ENCODE assay signal across 9 cellular contexts in genomic region chr2:28389399-28390240, GRCh38.
DNase-seq lines count a peak whose midpoint lies in the region.
"Had no signal": no experiment of that assay in that cellular context is flagged by ENCODE, and none has a peak within 500 bp of the region (broad histone marks: within the 10 kb centered on the region; RNA-seq: fewer than 3 reads in every experiment).

No MANE protein-coding gene starts in this region.

- DNase-seq in NCI-H82 (lab: John Stamatoyannopoulos, UW) (peak; percentile 21), NCI-H82 treated with DMSO at 0.1 percent for 48 hours (lab: John Stamatoyannopoulos, UW; ENCODE audit: unreplicated experiment) (no peak), islet precursor cell (peak; percentile 88), GM03348 (ENCODE audit: low spot score) (no peak), NCI-H1436 (lab: John Stamatoyannopoulos, UW) (no peak), NCI-H128 (lab: John Stamatoyannopoulos, UW; ENCODE audit: unreplicated experiment) (no peak)

- H3K4me1 Mint-ChIP-seq in activated naive CD8-positive, alpha-beta T cell (ENCODE audit: low read depth), result peaks cover 26% of the 10 kb centered on the region

- peak overlapping the region; percentile 81 for H3K27ac Mint-ChIP-seq in activated naive CD8-positive, alpha-beta T cell

- no peaks in the 10 kb centered on the region for H3K36me3 ChIP-seq in stomach smooth muscle (ENCODE audit: control insufficient read depth in 2 of 2, insufficient read depth in 2 of 2, low read length in 2 of 2)

- no peaks in the 10 kb centered on the region for H3K27me3 ChIP-seq in stomach smooth muscle (ENCODE audit: control insufficient read depth in 1 of 2, insufficient read depth in 2 of 2, low read length in 2 of 2)

- no peaks in the 10 kb centered on the region for H3K9me3 ChIP-seq in stomach smooth muscle (ENCODE audit: control insufficient read depth in 2 of 2, low read length in 2 of 2)

- no peaks in the 10 kb centered on the region for H3K27me3 Mint-ChIP-seq in activated naive CD8-positive, alpha-beta T cell

- H3K27ac ChIP-seq in stomach smooth muscle (ENCODE audit: low read length), result peak overlapping the region; percentile 100
- H3K27ac ChIP-seq: C4-2B had no signal

- peaks cover 18% of the 10 kb centered on the region for H3K4me1 ChIP-seq in stomach smooth muscle (ENCODE audit: control insufficient read depth, insufficient read depth, low read length)

- H3K9me3 Mint-ChIP-seq in activated naive CD8-positive, alpha-beta T cell (ENCODE audit: low read depth), result no peaks in the 10 kb centered on the region

- peak overlapping the region; percentile 74 for H3K4me3 Mint-ChIP-seq in activated naive CD8-positive, alpha-beta T cell

- H3K9ac ChIP-seq in stomach smooth muscle (ENCODE audit: low read length in 2 of 2), result peak overlapping the region; percentile 84 to 98

- no peaks in the 10 kb centered on the region for H3K36me3 Mint-ChIP-seq in activated naive CD8-positive, alpha-beta T cell

- peak overlapping the region; percentile 58 to 95 for H3K4me3 ChIP-seq in stomach smooth muscle (ENCODE audit: low read length in 2 of 2)

Comparison
In these comparisons a context has a peak if more than half of its experiments do, and no peak if none do; other contexts are left out.
1. DNase-seq: peak in NCI-H82 (single experiment) and islet precursor cell (single experiment); none in NCI-H82 treated with DMSO at 0.1 percent for 48 hours (single experiment), GM03348 (single experiment), NCI-H1436 (single experiment) and NCI-H128 (single experiment).